8 cellular contexts compared by ENCODE assay signal in genomic region chr3:101687142-101687931, GRCh38. TPM values are rescaled to one million over a fixed set of nuclear protein-coding genes. Genes with fewer than 3 reads are reported as not detected.
DNase-seq lines count a peak whose midpoint lies in the region; ATAC-seq and TF ChIP-seq lines count a peak whose summit lies in the region.

No MANE protein-coding gene starts in this region.

- H3K4me3 Mint-ChIP-seq in H9 = peak overlapping the region; percentile 99 to 100

- H3K23me2 ChIP-seq in H9 (ENCODE audit: insufficient read length, low read depth, low read length, poor library complexity, severe bottlenecking) = peaks cover 10% of the 10 kb centered on the region

- H3F3A ChIP-seq in smooth muscle cell (ENCODE audit: low read depth) = peaks cover 43% of the 10 kb centered on the region

- H3K36me3 Mint-ChIP-seq in H9 (ENCODE audit: insufficient read depth in 1 of 3, low read depth in 3 of 3) = peaks cover 27 to 38% (median 36%) of the 10 kb centered on the region in 3 experiments
- peaks cover 20 to 26% of the 10 kb centered on the region in 2 donors for H3K36me3 Mint-ChIP-seq in activated naive CD4-positive, alpha-beta T cell treated with anti-CD3 and anti-CD28 coated beads, Interleukin-2, amount 50 U/mL, for 72 hours

- H4K20me1 ChIP-seq in H9 (ENCODE audit: control insufficient read depth, insufficient read depth, insufficient read length) = no peaks in the 10 kb centered on the region
- H4K20me1 ChIP-seq in smooth muscle cell (ENCODE audit: low read depth) = peaks cover 38% of the 10 kb centered on the region

- no peak overlapping the region for H3K27ac ChIP-seq in H9 (ENCODE audit: insufficient read length, low read depth, low read length)
- peak overlapping the region; percentile 92 for H3K27ac ChIP-seq in smooth muscle cell (ENCODE audit: low read depth)

- no peak overlapping the region for H3K4ac ChIP-seq in H9 (ENCODE audit: low read depth, low read length)

- H3K14ac ChIP-seq in H9 (ENCODE audit: insufficient read depth, low read length) = no peak overlapping the region

- H2BK5ac ChIP-seq in H9 (ENCODE audit: insufficient read length, low read length) = no peak overlapping the region

- TF ChIP-seq CTCF in H9 (conservative IDR thresholded peaks at IDR 0.05) (no peak), smooth muscle cell (IDR thresholded peaks at IDR 0.05; ENCODE audit: borderline replicate concordance, insufficient read depth, poor library complexity, severe bottlenecking) (no peak)

- no peak overlapping the region for H3K56ac ChIP-seq in H9 (ENCODE audit: insufficient read length, low read depth, low read length)

- H4K91ac ChIP-seq in H9 (ENCODE audit: insufficient read length, low read depth, low read length) = no peak overlapping the region

- no peak overlapping the region for H3K18ac ChIP-seq in H9 (ENCODE audit: insufficient read length, low read depth, low read length)

- H3K9ac ChIP-seq in H9 (ENCODE audit: extremely low read depth, insufficient read length, low read length) = no peak overlapping the region
- no peak overlapping the region for H3K9ac ChIP-seq in iPS-15b (ENCODE audit: low read depth, low read length)
- peak overlapping the region; percentile 76 for H3K9ac ChIP-seq in smooth muscle cell (ENCODE audit: low read depth)

- no peaks in the 10 kb centered on the region for H3K79me1 ChIP-seq in H9 (ENCODE audit: insufficient read depth, low read depth, low read length, poor library complexity, severe bottlenecking)

- peak in 1 of 2 donors; percentile 12 for ATAC-seq in activated naive CD4-positive, alpha-beta T cell treated with anti-CD3 and anti-CD28 coated beads, Interleukin-2, amount 50 U/mL, for 72 hours

- H3K4me3 ChIP-seq in iPS-15b (ENCODE audit: low read depth, low read length) = peak overlapping the region; percentile 96
- peak overlapping the region; percentile 84 for H3K4me3 ChIP-seq in smooth muscle cell

- DNase-seq in H9 = no peak
- DNase-seq in activated naive CD4-positive, alpha-beta T cell treated with anti-CD3 and anti-CD28 coated beads, Interleukin-2, amount 50 U/mL, for 72 hours (ENCODE audit: low spot score in 2 of 2) = no peak
- no peak for DNase-seq in smooth muscle cell (lab: John Stamatoyannopoulos, UW; ENCODE audit: unreplicated experiment)
- no peak for DNase-seq in RKO (ENCODE audit: low spot score)
- DNase-seq in NCI-H1436 (lab: John Stamatoyannopoulos, UW) = no peak
- DNase-seq in stimulated activated CD4-positive, alpha-beta T cell treated with anti-CD3 and anti-CD28 coated beads, Interleukin-4, amount 100 ng/mL, for 24 hours = no peak
- DNase-seq in DMS79 (lab: John Stamatoyannopoulos, UW) = no peak

- H3K9me3 Mint-ChIP-seq in H9 = no peaks in the 10 kb centered on the region
- H3K9me3 Mint-ChIP-seq in activated naive CD4-positive, alpha-beta T cell treated with anti-CD3 and anti-CD28 coated beads, Interleukin-2, amount 50 U/mL, for 72 hours = no peaks in the 10 kb centered on the region

- no peak overlapping the region for H2AK5ac ChIP-seq in H9 (ENCODE audit: insufficient read length, low read length)

- H2BK12ac ChIP-seq in H9 (ENCODE audit: insufficient read length, low read depth, low read length) = no peak overlapping the region

- peaks cover 32 to 38% of the 10 kb centered on the region in 2 experiments for H3K4me1 Mint-ChIP-seq in H9

- H3K23ac ChIP-seq in H9 (ENCODE audit: insufficient read length, low read depth, low read length) = no peak overlapping the region

- H3K79me2 ChIP-seq in H9 (ENCODE audit: insufficient read depth, low read length) = peaks cover 16% of the 10 kb centered on the region; the same call in 1 of the 2 replicates
- peaks cover 41% of the 10 kb centered on the region for H3K79me2 ChIP-seq in smooth muscle cell (ENCODE audit: low read depth)

- H4K8ac ChIP-seq in H9 (replicated peaks; ENCODE audit: insufficient read length, low read depth, low read length) = no peak overlapping the region

- no peak overlapping the region for H2BK20ac ChIP-seq in H9 (ENCODE audit: low read depth, low read length, poor library complexity, severe bottlenecking)

- no peak overlapping the region for H2BK120ac ChIP-seq in H9 (ENCODE audit: low read depth, low read length, poor library complexity, severe bottlenecking)

- H3K27ac Mint-ChIP-seq in H9 = peak overlapping the region; percentile 99 to 100 (median 100); a peak in 4 of 7 replicates
- peak overlapping the region; percentile 96 to 99 for H3K27ac Mint-ChIP-seq in activated naive CD4-positive, alpha-beta T cell treated with anti-CD3 and anti-CD28 coated beads, Interleukin-2, amount 50 U/mL, for 72 hours

- H3K9me3 ChIP-seq in H9 (ENCODE audit: control insufficient read depth, low read depth, low read length) (no peaks in the 10 kb centered on the region), iPS-15b (ENCODE audit: control insufficient read depth, insufficient read depth, low read length) (no peaks in the 10 kb centered on the region), smooth muscle cell (replicated peaks; ENCODE audit: low read depth) (no peaks in the 10 kb centered on the region)

- no peak overlapping the region for H2BK15ac ChIP-seq in H9 (ENCODE audit: low read depth, low read length)

- H3K4me1 ChIP-seq in H9 (ENCODE audit: insufficient read depth, low read length) (no peaks in the 10 kb centered on the region), iPS-15b (ENCODE audit: control insufficient read depth, insufficient read depth, low read length) (peaks cover 15% of the 10 kb centered on the region), smooth muscle cell (ENCODE audit: low read depth) (peaks cover 27% of the 10 kb centered on the region)

- H3K27me3 ChIP-seq in H9 (ENCODE audit: insufficient read depth, low read length) (no peaks in the 10 kb centered on the region), iPS-15b (ENCODE audit: control insufficient read depth, insufficient read depth, low read length) (no peaks in the 10 kb centered on the region), smooth muscle cell (ENCODE audit: low read depth) (no peaks in the 10 kb centered on the region)

- H3T11ph ChIP-seq in H9 (ENCODE audit: low read length) = no peak overlapping the region

- H3K36me3 ChIP-seq in iPS-15b (ENCODE audit: control insufficient read depth, insufficient read depth, low read length) (peaks cover 26% of the 10 kb centered on the region), smooth muscle cell (ENCODE audit: low read depth) (peaks cover 8% of the 10 kb centered on the region)

- peaks cover 1% of the 10 kb centered on the region; the same call in 1 of the 2 replicates for H3K27me3 Mint-ChIP-seq in H9 (ENCODE audit: low read depth)

- H2AFZ ChIP-seq in H9 (ENCODE audit: low read length) (no peak overlapping the region), smooth muscle cell (ENCODE audit: low read depth) (no peak overlapping the region)

- no CpG with 5 or more reads among the region's 25 CpGs for WGBS in H9 (ENCODE audit: extremely low coverage, insufficient read length, low lambda C conversion rate)
- WGBS in smooth muscle cell (ENCODE audit: low lambda C conversion rate) = 79% methylated on average over 25 of the region's 25 CpGs

- H3K4me2 ChIP-seq in H9 (ENCODE audit: insufficient read depth, insufficient read length, low read length) (peak overlapping the region; percentile 84), smooth muscle cell (peak overlapping the region; percentile 72)

- no peak overlapping the region for H4K5ac ChIP-seq in H9 (ENCODE audit: insufficient read length, low read depth, low read length)

RNA-seq across cellular contexts. Expression of gene RPL24, which starts 0.8 kb away (rescaled TPM):
- 1,904 and 1,919 TPM in 2 replicates for total RNA-seq in H9 (2021)
- 1,000 to 10,000 TPM; 1,662 to 1,709 TPM for total RNA-seq in activated naive CD4-positive, alpha-beta T cell treated with anti-CD3 and anti-CD28 coated beads, Interleukin-2, amount 50 U/mL, for 72 hours
- 1,956 and 2,011 TPM in 2 replicates for total RNA-seq in smooth muscle cell
- polyA plus RNA-seq in smooth muscle cell = 452 and 518 TPM in 2 replicates

RNA-seq across cellular contexts. Expression of gene ZBTB11, which starts 10.4 kb away (rescaled TPM):
- total RNA-seq in H9 (2021) (14.8 and 15.8 TPM in 2 replicates), smooth muscle cell (33.7 and 36.3 TPM in 2 replicates)
- 10 to 100 TPM; 22.7 to 48.1 TPM for total RNA-seq in activated naive CD4-positive, alpha-beta T cell treated with anti-CD3 and anti-CD28 coated beads, Interleukin-2, amount 50 U/mL, for 72 hours
- polyA plus RNA-seq in smooth muscle cell = 7.6 and 9.1 TPM in 2 replicates

RNA-seq across cellular contexts. Expression of gene CEP97, which starts 37.1 kb away (rescaled TPM):
- total RNA-seq in H9 (2021) = 12.4 and 13.9 TPM in 2 replicates
- total RNA-seq in activated naive CD4-positive, alpha-beta T cell treated with anti-CD3 and anti-CD28 coated beads, Interleukin-2, amount 50 U/mL, for 72 hours = 10 to 100 TPM; 16.1 to 20.0 TPM
- 20.8 and 21.2 TPM in 2 replicates for total RNA-seq in smooth muscle cell
- polyA plus RNA-seq in smooth muscle cell = 3.5 and 4.3 TPM in 2 replicates
